In genomic region chr21:41713495-41714281, GRCh38 we compare ENCODE assay signal across 8 cellular contexts.
"Had no signal": no experiment of that assay in that cellular context is flagged by ENCODE, and none has a peak within 500 bp of the region (broad histone marks: within the 10 kb centered on the region; RNA-seq: fewer than 3 reads in every experiment).

No MANE protein-coding gene starts in this region.

- DNase-seq: activated CD8-positive, alpha-beta memory T cell treated with anti-CD3 and anti-CD28 coated beads, Interleukin-2, amount 50 U/mL, for 48 hours; activated CD8-positive, alpha-beta T cell treated with anti-CD3 and anti-CD28 coated beads for 36 hours; activated naive CD4-positive, alpha-beta T cell treated with anti-CD3 and anti-CD28 coated beads for 36 hours; caudate nucleus; effector CD8-positive, alpha-beta T cell; hippocampal formation had no signal

- H3K9me3 ChIP-seq: tibial artery had no signal

- ATAC-seq: activated CD8-positive, alpha-beta T cell treated with anti-CD3 and anti-CD28 coated beads for 36 hours had no signal

- H3K4me3 ChIP-seq: coronary artery, tibial artery had no signal

- H3K27ac ChIP-seq: coronary artery, tibial artery had no signal

- H3K36me3 ChIP-seq: tibial artery had no signal
